Comparison of ENCODE assay signal across 8 cellular contexts in the genomic region with DNA sequence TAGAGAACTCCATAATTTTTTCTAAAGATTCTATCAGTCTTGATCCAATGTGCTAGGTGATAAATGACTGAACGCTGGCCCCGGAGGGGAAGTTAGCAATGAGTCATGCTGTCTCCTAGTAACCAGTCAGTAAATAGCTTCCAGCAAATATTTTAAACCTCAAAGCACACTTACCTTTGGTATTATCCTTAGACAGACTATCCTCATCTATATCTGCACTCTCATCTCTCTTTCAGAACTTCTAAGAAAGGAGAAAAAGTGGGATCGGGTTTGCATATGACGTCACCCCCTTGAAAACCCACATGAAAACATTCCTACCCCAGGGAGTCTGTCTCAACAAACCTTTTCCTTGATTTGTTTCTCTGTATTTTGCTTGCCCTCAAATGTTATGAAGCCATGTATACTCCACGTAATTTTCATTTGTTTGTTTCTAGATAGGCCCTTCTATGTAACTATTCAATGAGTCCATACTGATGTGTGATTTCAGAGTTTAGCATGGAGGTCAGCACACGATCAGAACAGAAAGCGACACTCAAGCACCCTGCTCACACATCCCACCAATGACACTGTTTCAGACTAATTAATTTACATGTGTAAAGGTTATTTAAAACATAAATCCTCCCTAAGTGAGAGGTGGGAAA.
DNase-seq lines count a peak whose midpoint lies in the region; ATAC-seq, FAIRE-seq and TF ChIP-seq lines count a peak whose summit lies in the region.

No MANE protein-coding gene starts in this region.

- H2AFZ ChIP-seq in PC-9 = no peak overlapping the region

- no TSS peak for BruUV-seq in PC-9 (replicated peaks; lab: Mats Ljungman, UMichigan)

- H3K4me3 Mint-ChIP-seq in neural crest cell = no peak overlapping the region

- no peaks in the 10 kb centered on the region for H3K79me2 ChIP-seq in PC-9 (ENCODE audit: low read depth)

- H3K27ac ChIP-seq in PC-9 = peak overlapping the region; percentile 43

- peak; percentile 55 for FAIRE-seq in GM19239 (lab: Jason Lieb, UNC)

- no peak overlapping the region for H3K9ac ChIP-seq in endocrine pancreas (ENCODE audit: control insufficient read depth, insufficient read depth, low read length)

- no peaks in the 10 kb centered on the region for H3K9me3 Mint-ChIP-seq in neural crest cell

- H3F3A ChIP-seq in PC-9 (ENCODE audit: insufficient read depth, low read depth) = peaks cover 20% of the 10 kb centered on the region; the same call in 1 of the 2 replicates

- H3K27me3 Mint-ChIP-seq in neural crest cell (ENCODE audit: low read depth) = no peaks in the 10 kb centered on the region

- H3K27ac Mint-ChIP-seq in neural crest cell (ENCODE audit: unreplicated experiment) = peak overlapping the region; percentile 29

- peaks cover 11% of the 10 kb centered on the region for H3K4me1 Mint-ChIP-seq in neural crest cell

- peaks cover 2% of the 10 kb centered on the region for H3K36me3 Mint-ChIP-seq in neural crest cell (ENCODE audit: low read depth)

- intact Hi-C loops in PC-9 (cut with micrococcal nuclease; ENCODE audit: unreplicated experiment) = loop anchor here (5.0 kb wide), 3 partner anchors 172 to 1018 kb away; no protein-coding TSS in a partner anchor

- H3K27me3 ChIP-seq in PC-9 (ENCODE audit: insufficient read depth, low read depth) (no peaks in the 10 kb centered on the region), endocrine pancreas (ENCODE audit: control insufficient read depth, insufficient read depth, low read length) (no peaks in the 10 kb centered on the region)

- H3K9me3 ChIP-seq in PC-9 (ENCODE audit: insufficient read depth, low read depth) = no peaks in the 10 kb centered on the region
- no peaks in the 10 kb centered on the region for H3K9me3 ChIP-seq in endocrine pancreas (ENCODE audit: control insufficient read depth, low read length)

- H3K4me3 ChIP-seq in PC-9 (peak overlapping the region; percentile 21; the same call in 1 of the 2 replicates), endocrine pancreas (ENCODE audit: control insufficient read depth, insufficient read depth, low read length) (peak overlapping the region; percentile 86)

- H3K4me1 ChIP-seq in PC-9 (replicated peaks; ENCODE audit: insufficient read depth) = peaks cover 24% of the 10 kb centered on the region
- no peaks in the 10 kb centered on the region for H3K4me1 ChIP-seq in endocrine pancreas (ENCODE audit: control insufficient read depth, insufficient read depth, low read length)

- TF ChIP-seq CTCF in PC-9 (conservative IDR thresholded peaks at IDR 0.05) (no peak), neural crest cell (conservative IDR thresholded peaks at IDR 0.05) (no peak)

- ATAC-seq in HG03439 (IDR thresholded peaks at IDR 0.05; ENCODE audit: unreplicated experiment) (peak; percentile 78), HG03045 (IDR thresholded peaks at IDR 0.05; ENCODE audit: unreplicated experiment) (no peak)

- H3K36me3 ChIP-seq in PC-9 (ENCODE audit: low read depth) (no peaks in the 10 kb centered on the region), endocrine pancreas (ENCODE audit: control insufficient read depth, insufficient read depth, low read length) (no peaks in the 10 kb centered on the region)

- no peaks in the 10 kb centered on the region for H4K20me1 ChIP-seq in PC-9 (ENCODE audit: insufficient read depth)

- DNase-seq in DMS153 treated with DMSO at 0.1 percent for 48 hours (lab: John Stamatoyannopoulos, UW; ENCODE audit: unreplicated experiment) = peak; percentile 41
- DNase-seq in GM19239 (ENCODE audit: insufficient read length, low spot score) = no peak
- peak; percentile 85 to 93 for DNase-seq in PC-9
- DNase-seq in neural crest cell (ENCODE audit: low read depth, low spot score) = no peak
- DNase-seq in effector CD4-positive, alpha-beta T cell = no peak

- POLR2A ChIA-PET in PC-9 (lab: Charles Lee; ENCODE audit: unreplicated experiment) = no interaction called here

- no peaks in the 10 kb centered on the region for H3K9me2 ChIP-seq in PC-9 (ENCODE audit: insufficient read depth)

- H3K4me2 ChIP-seq in PC-9 = peak overlapping the region; percentile 52

- CTCF ChIA-PET in PC-9 (lab: Charles Lee) = interaction anchor here (0.6 kb wide), 1 partner anchor 297 kb away, joined by 3 read pairs; no protein-coding TSS in a partner anchor

Comparison
In these comparisons a context has a peak if more than half of its experiments do, and no peak if none do; other contexts are left out.
1. DNase-seq: peak in DMS153 treated with DMSO at 0.1 percent for 48 hours (single experiment) and PC-9 (2 of 2); none in GM19239 (single experiment), neural crest cell (single experiment) and effector CD4-positive, alpha-beta T cell (single experiment).